ENCODE assay signal across 8 cellular contexts in the genomic region with DNA sequence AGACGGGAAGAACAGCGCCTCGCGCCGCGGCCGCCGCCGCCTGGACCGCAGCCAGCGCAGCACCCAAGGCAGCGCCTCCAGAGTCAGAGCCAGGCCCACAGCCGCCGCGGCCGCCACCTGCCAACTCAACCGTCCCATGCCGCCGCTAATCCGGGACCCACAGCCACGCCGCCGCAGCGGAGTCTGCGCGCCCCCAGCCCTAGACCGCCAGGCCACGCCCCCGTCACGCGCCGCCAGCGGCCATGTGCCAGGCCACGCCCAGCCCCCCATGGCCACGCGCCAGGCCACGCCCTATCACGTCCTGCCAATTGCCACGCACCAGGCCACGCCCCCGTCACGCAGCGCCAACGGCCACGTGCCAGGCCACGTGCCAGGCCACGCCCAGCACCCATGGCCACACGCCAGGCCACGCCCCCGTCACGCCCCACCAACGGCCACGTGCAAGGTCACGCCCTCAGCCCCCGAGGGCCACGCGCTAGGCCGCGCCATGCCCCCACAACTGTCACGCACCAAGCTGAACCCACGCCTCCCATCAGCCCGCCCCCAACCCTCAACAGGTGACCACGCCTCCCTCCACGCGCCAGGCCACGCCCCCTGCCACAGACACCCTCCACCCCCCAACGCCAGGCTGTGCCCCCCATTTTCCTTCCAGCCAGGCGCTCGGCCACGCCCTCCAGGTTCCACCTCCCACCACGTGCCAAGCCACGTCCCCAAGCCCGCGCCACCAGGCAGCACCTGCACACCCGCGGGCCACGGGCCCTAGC. TPM values are rescaled to one million over a fixed set of nuclear protein-coding genes. Genes with fewer than 3 reads are reported as not detected.
DNase-seq lines count a peak whose midpoint lies in the region; ATAC-seq, FAIRE-seq and TF ChIP-seq lines count a peak whose summit lies in the region.

A gene with protein sequence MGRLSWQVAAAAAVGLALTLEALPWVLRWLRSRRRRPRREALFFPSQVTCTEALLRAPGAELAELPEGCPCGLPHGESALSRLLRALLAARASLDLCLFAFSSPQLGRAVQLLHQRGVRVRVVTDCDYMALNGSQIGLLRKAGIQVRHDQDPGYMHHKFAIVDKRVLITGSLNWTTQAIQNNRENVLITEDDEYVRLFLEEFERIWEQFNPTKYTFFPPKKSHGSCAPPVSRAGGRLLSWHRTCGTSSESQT (minus strand): TSS at position 185 of the 764 bp plus-strand sequence. CDS start 47 bp downstream, at position 138.

- dilution Hi-C loops in IMR-90 (cut with HindIII; ENCODE audit: low sequenced_read_pairs, unreplicated experiment), result no loop called here

- H3K27ac ChIP-seq in BLaER1 (peak within 1 kb of the TSS; percentile 96), IMR-90 (ENCODE audit: insufficient read depth, low read length) (no peak within 1 kb of the TSS; the same call in 1 of the 2 replicates), fibroblast of lung (ENCODE audit: insufficient read depth, low read length) (peak within 1 kb of the TSS; percentile 17)

- H3K4me1 ChIP-seq in BLaER1 (peaks cover 55% of the 10 kb centered on the region), IMR-90 (ENCODE audit: control insufficient read depth, insufficient read depth, low read length) (peaks cover 16% of the 10 kb centered on the region), fibroblast of lung (ENCODE audit: control insufficient read depth, extremely low read depth, insufficient read depth, low read length) (peaks cover 7% of the 10 kb centered on the region)

- BruUV-seq in IMR-90 (replicated peaks; lab: Mats Ljungman, UMichigan), result no TSS peak

- H3K4me3 Mint-ChIP-seq in activated T-cell treated with anti-CD3 and anti-CD28 coated beads, Interleukin-2, amount 50 U/mL, for 4 hours, result peak within 1 kb of the TSS; percentile 94

- H3K18ac ChIP-seq in IMR-90 (ENCODE audit: low read depth, low read length), result peak within 1 kb of the TSS; percentile 29; the same call in 1 of the 2 replicates

- peak within 1 kb of the TSS; percentile 44; the same call in 1 of the 2 replicates for H2BK20ac ChIP-seq in IMR-90 (ENCODE audit: low read depth, low read length)

- H2AK9ac ChIP-seq in IMR-90 (replicated peaks; ENCODE audit: low read depth, low read length, poor library complexity), result peak within 1 kb of the TSS; percentile 75

- TF ChIP-seq POLR2A in IMR-90 (IDR thresholded peaks at IDR 0.05; ENCODE audit: low read depth, low read length), result no peak

- H2BK5ac ChIP-seq in IMR-90 (ENCODE audit: low read depth, low read length, poor library complexity, severe bottlenecking), result no peak within 1 kb of the TSS

- H4K20me1 ChIP-seq in BLaER1 (peaks cover 31% of the 10 kb centered on the region), IMR-90 (ENCODE audit: insufficient read depth, low read length) (peaks cover 3% of the 10 kb centered on the region; the same call in 1 of the 2 replicates), fibroblast of lung (ENCODE audit: control insufficient read depth, extremely low read depth, insufficient read depth, low read length) (no peaks in the 10 kb centered on the region)

- no peak for TF ChIP-seq RAD21 in IMR-90 (IDR thresholded peaks at IDR 0.05; ENCODE audit: low read length)

- POLR2A ChIA-PET in IMR-90 (lab: Charles Lee; ENCODE audit: unreplicated experiment), result no interaction called here

- H3K9me1 ChIP-seq in IMR-90 (ENCODE audit: insufficient read depth, low read length), result peaks cover 13% of the 10 kb centered on the region; the same call in 1 of the 2 replicates

- H4K5ac ChIP-seq in IMR-90 (ENCODE audit: low read depth, low read length), result peak within 1 kb of the TSS; percentile 64

- no peaks in the 10 kb centered on the region for H3K27me3 ChIP-seq in BLaER1
- H3K27me3 ChIP-seq in IMR-90 (ENCODE audit: control insufficient read depth, insufficient read depth, low read length), result no peaks in the 10 kb centered on the region
- H3K27me3 ChIP-seq in fibroblast of lung (ENCODE audit: control insufficient read depth, insufficient read depth, low read length), result no peaks in the 10 kb centered on the region

- ATAC-seq in GM19372 (IDR thresholded peaks at IDR 0.05; ENCODE audit: low read depth, unreplicated experiment), result peak; percentile 75
- peak; percentile 42 for ATAC-seq in IMR-90 (ENCODE audit: low read depth)
- peak; percentile 80 for ATAC-seq in activated T-cell treated with anti-CD3 and anti-CD28 coated beads, Interleukin-2, amount 50 U/mL, for 4 hours

- CTCF ChIA-PET in IMR-90 (lab: Yijun Ruan, JAX), result no interaction called here

- H3K79me1 ChIP-seq in IMR-90 (ENCODE audit: low read depth in 1 of 2, low read length in 2 of 2), result peaks cover 0 to 3% of the 10 kb centered on the region in 2 experiments; a peak in 2 of 4 replicates

- peak within 1 kb of the TSS; percentile 66 to 78; a peak in 3 of 4 replicates for H4K8ac ChIP-seq in IMR-90 (ENCODE audit: low read depth in 2 of 2, low read length in 2 of 2)

- H3K79me2 ChIP-seq in fibroblast of lung (ENCODE audit: control insufficient read depth, insufficient read depth, low read length), result peaks cover 9% of the 10 kb centered on the region

- intact Hi-C loops in IMR-90 (cut with micrococcal nuclease), result no loop called here
- intact Hi-C loops in posterior vena cava (cut with DNase I), result loop anchor here in 1 of 2 donors (10.0 kb wide), 1 partner anchor 202 kb away; no protein-coding TSS in a partner anchor

- peaks cover 15% of the 10 kb centered on the region for H3K36me3 Mint-ChIP-seq in activated T-cell treated with anti-CD3 and anti-CD28 coated beads, Interleukin-2, amount 50 U/mL, for 4 hours (ENCODE audit: insufficient read depth)

- H2BK15ac ChIP-seq in IMR-90 (ENCODE audit: low read depth, low read length), result no peak within 1 kb of the TSS; the same call in 2 of the 3 replicates

- no peak within 1 kb of the TSS for H3K56ac ChIP-seq in IMR-90 (ENCODE audit: extremely low read depth, insufficient read depth, low read length)

- peak within 1 kb of the TSS; percentile 55; the same call in 1 of the 2 replicates for H2BK120ac ChIP-seq in IMR-90 (ENCODE audit: low read depth, low read length)

- peak within 1 kb of the TSS; percentile 47 for H4K91ac ChIP-seq in IMR-90 (ENCODE audit: insufficient read depth, low read depth, low read length)

- H3K36me3 ChIP-seq in BLaER1, result peaks cover 32% of the 10 kb centered on the region
- H3K36me3 ChIP-seq in IMR-90 (ENCODE audit: control insufficient read depth, insufficient read depth, low read length), result peaks cover 4% of the 10 kb centered on the region
- H3K36me3 ChIP-seq in fibroblast of lung (ENCODE audit: control insufficient read depth, insufficient read depth, low read length), result peaks cover 2% of the 10 kb centered on the region

- TF ChIP-seq CTCF in IMR-90 (conservative IDR thresholded peaks at IDR 0.05; ENCODE audit: low read depth, low read length) (no peak), fibroblast of lung (conservative IDR thresholded peaks at IDR 0.05 in 1 of 2, IDR thresholded peaks at IDR 0.05 in 1 of 2; ENCODE audit: low read depth in 1 of 2, low read length in 2 of 2) (no peak)

- no peaks in the 10 kb centered on the region for H3K27me3 Mint-ChIP-seq in activated T-cell treated with anti-CD3 and anti-CD28 coated beads, Interleukin-2, amount 50 U/mL, for 4 hours (ENCODE audit: low read depth)

- H2AK5ac ChIP-seq in IMR-90 (ENCODE audit: low read depth, low read length), result peak within 1 kb of the TSS; percentile 70

- peak within 1 kb of the TSS; percentile 85 for H3K9ac ChIP-seq in BLaER1
- peak within 1 kb of the TSS; percentile 63 for H3K9ac ChIP-seq in IMR-90 (ENCODE audit: low read depth, low read length)
- peak within 1 kb of the TSS; percentile 62 for H3K9ac ChIP-seq in fibroblast of lung (ENCODE audit: insufficient read depth, low read length)

- peak within 1 kb of the TSS; percentile 71 for H3K4me3 ChIP-seq in BLaER1
- peak within 1 kb of the TSS; percentile 39 for H3K4me3 ChIP-seq in IMR-90 (ENCODE audit: insufficient read depth, low read depth, low read length)
- peak within 1 kb of the TSS; percentile 50 to 61 (median 58) for H3K4me3 ChIP-seq in fibroblast of lung (replicated peaks in 1 of 4; ENCODE audit: control extremely low read depth in 1 of 4, insufficient read depth in 1 of 4, low read depth in 3 of 4, low read length in 4 of 4)

- H3K4me2 ChIP-seq in BLaER1 (peak within 1 kb of the TSS; percentile 99), IMR-90 (ENCODE audit: low read depth, low read length) (peak within 1 kb of the TSS; percentile 87), fibroblast of lung (ENCODE audit: extremely low read depth, insufficient read depth, low read length) (peak within 1 kb of the TSS; percentile 90)

- peak within 1 kb of the TSS; percentile 75 for H3K4ac ChIP-seq in IMR-90 (ENCODE audit: low read depth, low read length)

- 25% methylated on average over 36 of the region's 77 CpGs; no CpG with 5 or more reads in 1 of the 2 experiments for WGBS in IMR-90 (ENCODE audit: extremely low coverage in 2 of 2, insufficient read length in 1 of 2), 2 experiments

- in situ Hi-C loops in IMR-90 (cut with MboI; ENCODE audit: low sequenced_read_pairs), result no loop called here

- H2AFZ ChIP-seq in IMR-90 (replicated peaks; ENCODE audit: low read length, poor library complexity) (peak within 1 kb of the TSS; percentile 85), fibroblast of lung (ENCODE audit: low read length) (peak within 1 kb of the TSS; percentile 38)

- peaks cover 21% of the 10 kb centered on the region for H3K4me1 Mint-ChIP-seq in activated T-cell treated with anti-CD3 and anti-CD28 coated beads, Interleukin-2, amount 50 U/mL, for 4 hours (ENCODE audit: low read depth)

- DNase-seq in IMR-90, result peak; percentile 39
- peak; percentile 78 for DNase-seq in RCC 7860 (ENCODE audit: low spot score)
- DNase-seq in activated T-cell treated with anti-CD3 and anti-CD28 coated beads, Interleukin-2, amount 50 U/mL, for 4 hours, result peak; percentile 97
- peak; percentile 52 to 71 for DNase-seq in fibroblast of lung (ENCODE audit: low read depth in 2 of 2)
- DNase-seq in posterior vena cava (ENCODE audit: low spot score), result peak; percentile 95
- DNase-seq in ureter (ENCODE audit: low spot score), result peak; percentile 84

- peak within 1 kb of the TSS; percentile 81 for H3K23ac ChIP-seq in IMR-90 (ENCODE audit: low read depth, low read length)

- peak within 1 kb of the TSS; percentile 62; the same call in 1 of the 2 replicates for H3K14ac ChIP-seq in IMR-90 (replicated peaks; ENCODE audit: low read depth, low read length)

- FAIRE-seq in RCC 7860 (lab: Jason Lieb, UNC), result no peak

- no peaks in the 10 kb centered on the region for H3K9me3 Mint-ChIP-seq in activated T-cell treated with anti-CD3 and anti-CD28 coated beads, Interleukin-2, amount 50 U/mL, for 4 hours

- H3K9me3 ChIP-seq in BLaER1, result no peaks in the 10 kb centered on the region
- H3K9me3 ChIP-seq in IMR-90 (ENCODE audit: control insufficient read depth, insufficient read depth, low read length), result no peaks in the 10 kb centered on the region
- H3K9me3 ChIP-seq in fibroblast of lung (ENCODE audit: control insufficient read depth, insufficient read depth, low read depth, low read length), result no peaks in the 10 kb centered on the region

RNA-seq across cellular contexts. Expression of the gene that starts here (rescaled TPM):
- total RNA-seq in IMR-90 (2012; rRNA removed) (1.1 TPM in 2 replicates), fibroblast of lung (6.7 and 7.8 TPM in 2 replicates), posterior vena cava (1 to 10 TPM; 2.9 to 4.4 TPM), ureter (4.9 TPM)
- polyA plus RNA-seq in IMR-90 (2012; rRNA removed) (0.98 and 1.5 TPM in 2 replicates), fibroblast of lung (2.5 and 4.7 TPM in 2 replicates)
- 0.81 and 1.1 TPM in 2 replicates for polyA plus RNA-seq in IMR-90 (2012; cell fraction: cytosol; rRNA removed)
- 1.8 and 3.3 TPM in 2 replicates for polyA plus RNA-seq in IMR-90 (2012; cell fraction: nucleus; rRNA removed; ENCODE audit: low replicate concordance)
- total RNA-seq in activated T-cell treated with anti-CD3 and anti-CD28 coated beads, Interleukin-2, amount 50 U/mL, for 4 hours, result 10 to 100 TPM; 27.4 to 38.3 (median 32.7) TPM
- 1.5 and 3.6 TPM in 2 replicates for polyA plus RNA-seq in fibroblast of lung (2012)
- polyA minus RNA-seq in fibroblast of lung (ENCODE audit: low replicate concordance), result 0.47 and 2.8 TPM in 2 replicates

Comparison
In these comparisons a context has a peak if more than half of its experiments do, and no peak if none do; other contexts are left out.
1. DNase-seq: peak in every context shown above with its lines; median percentile 97 in activated T-cell treated with anti-CD3 and anti-CD28 coated beads, Interleukin-2, amount 50 U/mL, for 4 hours; 95 in posterior vena cava; 84 in ureter; 78 in RCC 7860; 62 in fibroblast of lung; 39 in IMR-90.